In genomic region chr3:128681277-128681829, GRCh38 we compare ENCODE assay signal across 8 cellular contexts. TPM values are rescaled to one million over a fixed set of nuclear protein-coding genes. Genes with fewer than 3 reads are reported as not detected.
DNase-seq lines count a peak whose midpoint lies in the region; FAIRE-seq and TF ChIP-seq lines count a peak whose summit lies in the region.

No MANE protein-coding gene starts in this region.

- H3K27me3 ChIP-seq in endodermal cell (ENCODE audit: control insufficient read depth, insufficient read depth, low read length, poor library complexity, severe bottlenecking) (no peaks in the 10 kb centered on the region), neutrophil (no peaks in the 10 kb centered on the region)

- DNase-seq in activated naive CD4-positive, alpha-beta T cell treated with anti-CD3 and anti-CD28 coated beads for 36 hours: no peak
- DNase-seq in activated naive CD4-positive, alpha-beta T cell treated with Interleukin-2 at 50 U/mL for 16 hours: no peak
- peak; percentile 40 for DNase-seq in RCC 7860 (ENCODE audit: low spot score)
- DNase-seq in endodermal cell: no peak
- DNase-seq in GOT3 (lab: John Stamatoyannopoulos, UW): no peak
- DNase-seq in germinal center (ENCODE audit: low spot score): no peak
- DNase-seq in NCI-H1048 (lab: John Stamatoyannopoulos, UW): no peak

- H3K9ac ChIP-seq in endodermal cell (ENCODE audit: extremely low read depth, low read length, poor library complexity, severe bottlenecking): peak overlapping the region; percentile 83

- peaks cover 25% of the 10 kb centered on the region for H3K4me1 Mint-ChIP-seq in activated naive CD4-positive, alpha-beta T cell treated with anti-CD3 and anti-CD28 coated beads for 36 hours (ENCODE audit: low read depth)
- H3K4me1 Mint-ChIP-seq in endodermal cell: peaks cover 10% of the 10 kb centered on the region

- no peaks in the 10 kb centered on the region for H3K36me3 Mint-ChIP-seq in activated naive CD4-positive, alpha-beta T cell treated with anti-CD3 and anti-CD28 coated beads for 36 hours (ENCODE audit: low read depth)
- no peaks in the 10 kb centered on the region for H3K36me3 Mint-ChIP-seq in endodermal cell (ENCODE audit: low read depth)

- no peaks in the 10 kb centered on the region for H3K27me3 Mint-ChIP-seq in activated naive CD4-positive, alpha-beta T cell treated with anti-CD3 and anti-CD28 coated beads for 36 hours (ENCODE audit: low read depth)
- H3K27me3 Mint-ChIP-seq in endodermal cell (ENCODE audit: insufficient read depth): peaks cover 30% of the 10 kb centered on the region

- H3K4me3 Mint-ChIP-seq in activated naive CD4-positive, alpha-beta T cell treated with anti-CD3 and anti-CD28 coated beads for 36 hours: peak overlapping the region; percentile 86
- H3K4me3 Mint-ChIP-seq in endodermal cell: peak overlapping the region; percentile 71

- no peak for FAIRE-seq in RCC 7860 (lab: Jason Lieb, UNC)

- H3K9me3 Mint-ChIP-seq in activated naive CD4-positive, alpha-beta T cell treated with anti-CD3 and anti-CD28 coated beads for 36 hours: no peaks in the 10 kb centered on the region
- H3K9me3 Mint-ChIP-seq in endodermal cell: no peaks in the 10 kb centered on the region

- H3K27ac Mint-ChIP-seq in activated naive CD4-positive, alpha-beta T cell treated with anti-CD3 and anti-CD28 coated beads for 36 hours: peak overlapping the region; percentile 99
- peak overlapping the region; percentile 100 for H3K27ac Mint-ChIP-seq in endodermal cell

- WGBS in endodermal cell (ENCODE audit: insufficient coverage in 1 of 2, insufficient read length in 1 of 2), 2 experiments: 39 to 41% methylated on average over 14 of the region's 14 CpGs

- H3K36me3 ChIP-seq in endodermal cell (ENCODE audit: control insufficient read depth, insufficient read depth, low read length): no peaks in the 10 kb centered on the region
- no peaks in the 10 kb centered on the region for H3K36me3 ChIP-seq in neutrophil

- TF ChIP-seq CTCF in endodermal cell (conservative IDR thresholded peaks at IDR 0.05) (no peak), neutrophil (IDR thresholded peaks at IDR 0.05) (no peak)

- peak overlapping the region; percentile 76 for H3K4me3 ChIP-seq in endodermal cell (ENCODE audit: low read length)
- H3K4me3 ChIP-seq in neutrophil (ENCODE audit: low read depth in 1 of 2, low read length in 1 of 2): peak overlapping the region; percentile 83 to 86

- CTCF ChIA-PET in activated naive CD4-positive, alpha-beta T cell treated with anti-CD3 and anti-CD28 coated beads for 36 hours (lab: Charles Lee): interaction anchor here (0.7 to 4.7 kb wide), 25 partner anchors 8 to 201 kb away, joined by 3 to 101 read pairs (median 6); partner anchors contain the start of gene ACAD9

- H3K4me1 ChIP-seq in endodermal cell (ENCODE audit: control insufficient read depth, insufficient read depth, low read length): peaks cover 4% of the 10 kb centered on the region
- peaks cover 47 to 54% of the 10 kb centered on the region in 2 experiments for H3K4me1 ChIP-seq in neutrophil (ENCODE audit: control insufficient read depth in 1 of 2, insufficient read depth in 1 of 2, low read depth in 1 of 2, low read length in 1 of 2)

- H3K9me3 ChIP-seq in endodermal cell (ENCODE audit: control insufficient read depth, low read length) (no peaks in the 10 kb centered on the region), neutrophil (no peaks in the 10 kb centered on the region)

- H3K27ac ChIP-seq in endodermal cell (ENCODE audit: low read depth, low read length): peak overlapping the region; percentile 100
- H3K27ac ChIP-seq in neutrophil: peak overlapping the region; percentile 98

- intact Hi-C loops in activated naive CD4-positive, alpha-beta T cell treated with anti-CD3 and anti-CD28 coated beads for 36 hours (cut with micrococcal nuclease): loop anchor here (1.0 to 2.0 kb wide), 3 partner anchors 33 to 165 kb away; partner anchors contain the start of gene RAB7A

RNA-seq across cellular contexts. Expression of gene RPN1, which starts 30.7 kb away (rescaled TPM):
- 100 to 1,000 TPM; 124 to 129 TPM for total RNA-seq in activated naive CD4-positive, alpha-beta T cell treated with anti-CD3 and anti-CD28 coated beads for 36 hours
- 100 to 1,000 TPM; 197 to 210 TPM for total RNA-seq in endodermal cell
- polyA plus RNA-seq in endodermal cell (2013, experiment 1 of 2): 199 TPM
- 187 TPM for polyA plus RNA-seq in endodermal cell (2013, experiment 2 of 2)

RNA-seq across cellular contexts. Expression of gene RAB7A, which starts 44.6 kb away (rescaled TPM):
- 100 to 1,000 TPM; 222 to 228 TPM for total RNA-seq in activated naive CD4-positive, alpha-beta T cell treated with anti-CD3 and anti-CD28 coated beads for 36 hours
- 100 to 1,000 TPM; 166 to 194 TPM for total RNA-seq in endodermal cell
- 130 TPM for polyA plus RNA-seq in endodermal cell (2013, experiment 1 of 2)
- polyA plus RNA-seq in endodermal cell (2013, experiment 2 of 2): 118 TPM
